Comparison of ENCODE assay signal across 1 cellular context in genomic region chr11:84780689-84781293, GRCh38.
TF ChIP-seq lines count a peak whose summit lies in the region.

No MANE protein-coding gene starts in this region.

TF ChIP-seq in GM23338, 12 proteins besides CTCF, POLR2A, EP300 and RAD21 (continued from another document):
- TF ChIP-seq, protein P1, sequence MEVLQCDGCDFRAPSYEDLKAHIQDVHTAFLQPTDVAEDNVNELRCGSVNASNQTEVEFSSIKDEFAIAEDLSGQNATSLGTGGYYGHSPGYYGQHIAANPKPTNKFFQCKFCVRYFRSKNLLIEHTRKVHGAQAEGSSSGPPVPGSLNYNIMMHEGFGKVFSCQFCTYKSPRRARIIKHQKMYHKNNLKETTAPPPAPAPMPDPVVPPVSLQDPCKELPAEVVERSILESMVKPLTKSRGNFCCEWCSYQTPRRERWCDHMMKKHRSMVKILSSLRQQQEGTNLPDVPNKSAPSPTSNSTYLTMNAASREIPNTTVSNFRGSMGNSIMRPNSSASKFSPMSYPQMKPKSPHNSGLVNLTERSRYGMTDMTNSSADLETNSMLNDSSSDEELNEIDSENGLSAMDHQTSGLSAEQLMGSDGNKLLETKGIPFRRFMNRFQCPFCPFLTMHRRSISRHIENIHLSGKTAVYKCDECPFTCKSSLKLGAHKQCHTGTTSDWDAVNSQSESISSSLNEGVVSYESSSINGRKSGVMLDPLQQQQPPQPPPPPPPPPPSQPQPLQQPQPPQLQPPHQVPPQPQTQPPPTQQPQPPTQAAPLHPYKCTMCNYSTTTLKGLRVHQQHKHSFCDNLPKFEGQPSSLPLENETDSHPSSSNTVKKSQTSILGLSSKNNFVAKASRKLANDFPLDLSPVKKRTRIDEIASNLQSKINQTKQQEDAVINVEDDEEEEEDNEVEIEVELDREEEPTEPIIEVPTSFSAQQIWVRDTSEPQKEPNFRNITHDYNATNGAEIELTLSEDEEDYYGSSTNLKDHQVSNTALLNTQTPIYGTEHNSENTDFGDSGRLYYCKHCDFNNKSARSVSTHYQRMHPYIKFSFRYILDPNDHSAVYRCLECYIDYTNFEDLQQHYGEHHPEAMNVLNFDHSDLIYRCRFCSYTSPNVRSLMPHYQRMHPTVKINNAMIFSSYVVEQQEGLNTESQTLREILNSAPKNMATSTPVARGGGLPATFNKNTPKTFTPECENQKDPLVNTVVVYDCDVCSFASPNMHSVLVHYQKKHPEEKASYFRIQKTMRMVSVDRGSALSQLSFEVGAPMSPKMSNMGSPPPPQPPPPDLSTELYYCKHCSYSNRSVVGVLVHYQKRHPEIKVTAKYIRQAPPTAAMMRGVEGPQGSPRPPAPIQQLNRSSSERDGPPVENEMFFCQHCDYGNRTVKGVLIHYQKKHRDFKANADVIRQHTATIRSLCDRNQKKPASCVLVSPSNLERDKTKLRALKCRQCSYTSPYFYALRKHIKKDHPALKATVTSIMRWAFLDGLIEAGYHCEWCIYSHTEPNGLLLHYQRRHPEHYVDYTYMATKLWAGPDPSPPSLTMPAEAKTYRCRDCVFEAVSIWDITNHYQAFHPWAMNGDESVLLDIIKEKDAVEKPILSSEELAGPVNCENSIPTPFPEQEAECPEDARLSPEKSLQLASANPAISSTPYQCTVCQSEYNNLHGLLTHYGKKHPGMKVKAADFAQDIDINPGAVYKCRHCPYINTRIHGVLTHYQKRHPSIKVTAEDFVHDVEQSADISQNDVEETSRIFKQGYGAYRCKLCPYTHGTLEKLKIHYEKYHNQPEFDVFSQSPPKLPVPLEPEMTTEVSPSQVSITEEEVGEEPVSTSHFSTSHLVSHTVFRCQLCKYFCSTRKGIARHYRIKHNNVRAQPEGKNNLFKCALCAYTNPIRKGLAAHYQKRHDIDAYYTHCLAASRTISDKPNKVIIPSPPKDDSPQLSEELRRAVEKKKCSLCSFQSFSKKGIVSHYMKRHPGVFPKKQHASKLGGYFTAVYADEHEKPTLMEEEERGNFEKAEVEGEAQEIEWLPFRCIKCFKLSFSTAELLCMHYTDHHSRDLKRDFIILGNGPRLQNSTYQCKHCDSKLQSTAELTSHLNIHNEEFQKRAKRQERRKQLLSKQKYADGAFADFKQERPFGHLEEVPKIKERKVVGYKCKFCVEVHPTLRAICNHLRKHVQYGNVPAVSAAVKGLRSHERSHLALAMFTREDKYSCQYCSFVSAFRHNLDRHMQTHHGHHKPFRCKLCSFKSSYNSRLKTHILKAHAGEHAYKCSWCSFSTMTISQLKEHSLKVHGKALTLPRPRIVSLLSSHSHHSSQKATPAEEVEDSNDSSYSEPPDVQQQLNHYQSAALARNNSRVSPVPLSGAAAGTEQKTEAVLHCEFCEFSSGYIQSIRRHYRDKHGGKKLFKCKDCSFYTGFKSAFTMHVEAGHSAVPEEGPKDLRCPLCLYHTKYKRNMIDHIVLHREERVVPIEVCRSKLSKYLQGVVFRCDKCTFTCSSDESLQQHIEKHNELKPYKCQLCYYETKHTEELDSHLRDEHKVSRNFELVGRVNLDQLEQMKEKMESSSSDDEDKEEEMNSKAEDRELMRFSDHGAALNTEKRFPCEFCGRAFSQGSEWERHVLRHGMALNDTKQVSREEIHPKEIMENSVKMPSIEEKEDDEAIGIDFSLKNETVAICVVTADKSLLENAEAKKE (CRISPR knock-in tag; IDR thresholded peaks at IDR 0.05): no peak
- TF ChIP-seq ZNF114 (CRISPR knock-in tag; IDR thresholded peaks at IDR 0.05): no peak
